1 cellular context compared by ENCODE assay signal in genomic region chr5:177592010-177592834, GRCh38.
TF ChIP-seq lines count a peak whose summit lies in the region.

TMED9 (plus strand) TSS chr5:177592203; CDS start chr5:177592215, 12 bp downstream.

TF ChIP-seq in HepG2, 621 proteins besides CTCF, POLR2A, EP300 and RAD21 (continued from another document and continues in another):
- TF ChIP-seq SKIL (CRISPR knock-in tag; IDR thresholded peaks at IDR 0.05; ENCODE audit: borderline replicate concordance): 0 out of 2 replicates have a peak, but pooled peaks have one; percentile 30
- TF ChIP-seq ZNF484 (CRISPR knock-in tag; IDR thresholded peaks at IDR 0.05; ENCODE audit: borderline replicate concordance, low read depth): 0 out of 2 replicates have a peak, but pooled peaks have one; percentile 21
- 0 out of 2 replicates have a peak, but pooled peaks have one; percentile 53 for TF ChIP-seq ZNF205 (CRISPR knock-in tag; IDR thresholded peaks at IDR 0.05)
- peak; percentile 95 for TF ChIP-seq ARID4A (CRISPR knock-in tag; IDR thresholded peaks at IDR 0.05; ENCODE audit: borderline replicate concordance)
- no peak for TF ChIP-seq ZNF543 (CRISPR knock-in tag; IDR thresholded peaks at IDR 0.05)
- no peak for TF ChIP-seq ZNF550 (CRISPR knock-in tag; IDR thresholded peaks at IDR 0.05; ENCODE audit: borderline replicate concordance)
- 0 out of 2 replicates have a peak, but pooled peaks have one; percentile 30 for TF ChIP-seq PCBP1 (IDR thresholded peaks at IDR 0.05; ENCODE audit: borderline replicate concordance, low read depth, low read length)
- 0 out of 2 replicates have a peak, but pooled peaks have one; percentile 32 for TF ChIP-seq ZNF567 (CRISPR knock-in tag; IDR thresholded peaks at IDR 0.05; ENCODE audit: borderline replicate concordance)
- TF ChIP-seq ZEB1 (IDR thresholded peaks at IDR 0.05; ENCODE audit: insufficient replicate concordance, low read depth): peak; percentile 89
- no peak for TF ChIP-seq GPBP1L1 (CRISPR knock-in tag; IDR thresholded peaks at IDR 0.05)
- no peak for TF ChIP-seq ZNF678 (CRISPR knock-in tag; IDR thresholded peaks at IDR 0.05)
- peak; percentile 84 for TF ChIP-seq UBTF (CRISPR knock-in tag; IDR thresholded peaks at IDR 0.05)
- TF ChIP-seq ZNF740 (CRISPR knock-in tag; IDR thresholded peaks at IDR 0.05): peak; percentile 24; the same call in 1 of the 2 replicates
- no peak for TF ChIP-seq STAG1 (CRISPR knock-in tag; IDR thresholded peaks at IDR 0.05)
- peak; percentile 81 for TF ChIP-seq HDAC1 (CRISPR knock-in tag; IDR thresholded peaks at IDR 0.05)
- TF ChIP-seq ZBTB20 (CRISPR knock-in tag; IDR thresholded peaks at IDR 0.05; ENCODE audit: borderline replicate concordance, low read depth): no peak
- TF ChIP-seq ZFY (CRISPR knock-in tag; IDR thresholded peaks at IDR 0.05): peak; percentile 82
- TF ChIP-seq ZNF710 (CRISPR knock-in tag; IDR thresholded peaks at IDR 0.05; ENCODE audit: borderline replicate concordance): peak; percentile 48; the same call in 1 of the 2 replicates
- TF ChIP-seq ZNF441 (CRISPR knock-in tag; IDR thresholded peaks at IDR 0.05; ENCODE audit: borderline replicate concordance): peak; percentile 29; the same call in 1 of the 2 replicates
- TF ChIP-seq ZNF501 (CRISPR knock-in tag; IDR thresholded peaks at IDR 0.05): peak; percentile 74
- TF ChIP-seq ZNF839 (CRISPR knock-in tag; IDR thresholded peaks at IDR 0.05; ENCODE audit: borderline replicate concordance): peak; percentile 95; the same call in 1 of the 2 replicates
- TF ChIP-seq ETV6 (CRISPR knock-in tag; conservative IDR thresholded peaks at IDR 0.05): peak; percentile 53; the same call in 1 of the 2 replicates
- no peak for TF ChIP-seq CBX2 (IDR thresholded peaks at IDR 0.05; ENCODE audit: low read depth, low read length)
- 0 out of 2 replicates have a peak, but pooled peaks have one; percentile 54 for TF ChIP-seq CBX2 (CRISPR knock-in tag; IDR thresholded peaks at IDR 0.05; ENCODE audit: low read depth)
- peak; percentile 69; the same call in 1 of the 2 replicates for TF ChIP-seq ZSCAN21 (CRISPR knock-in tag; IDR thresholded peaks at IDR 0.05; ENCODE audit: borderline replicate concordance)
- TF ChIP-seq POGK (CRISPR knock-in tag; conservative IDR thresholded peaks at IDR 0.05): peak; percentile 92
- peak; percentile 64 for TF ChIP-seq MXD1 (CRISPR knock-in tag; IDR thresholded peaks at IDR 0.05)
- peak; percentile 53; the same call in 1 of the 2 replicates for TF ChIP-seq ZIK1 (CRISPR knock-in tag; IDR thresholded peaks at IDR 0.05; ENCODE audit: borderline replicate concordance, low read depth)
- no peak for TF ChIP-seq NFATC3 (CRISPR knock-in tag; IDR thresholded peaks at IDR 0.05)
- peak; percentile 86; the same call in 1 of the 2 replicates for TF ChIP-seq DMAP1 (CRISPR knock-in tag; IDR thresholded peaks at IDR 0.05)
- 0 out of 2 replicates have a peak, but pooled peaks have one; percentile 22 for TF ChIP-seq ZNF263 (CRISPR knock-in tag; IDR thresholded peaks at IDR 0.05)
- TF ChIP-seq KLF12 (CRISPR knock-in tag; IDR thresholded peaks at IDR 0.05; ENCODE audit: borderline replicate concordance): 0 out of 2 replicates have a peak, but pooled peaks have one; percentile 36
- 0 out of 2 replicates have a peak, but pooled peaks have one; percentile 27 for TF ChIP-seq SMAD3 (CRISPR knock-in tag; IDR thresholded peaks at IDR 0.05)
- peak; percentile 90 for TF ChIP-seq ARHGAP35 (CRISPR knock-in tag; IDR thresholded peaks at IDR 0.05; ENCODE audit: borderline replicate concordance)
- TF ChIP-seq ZNF784 (CRISPR knock-in tag; IDR thresholded peaks at IDR 0.05; ENCODE audit: borderline replicate concordance): 0 out of 2 replicates have a peak, but pooled peaks have one; percentile 63
- TF ChIP-seq SAP130 (CRISPR knock-in tag; IDR thresholded peaks at IDR 0.05; ENCODE audit: low read depth): peak; percentile 86
- TF ChIP-seq HES4 (CRISPR knock-in tag; IDR thresholded peaks at IDR 0.05; ENCODE audit: borderline replicate concordance): peak; percentile 55; the same call in 1 of the 2 replicates
- TF ChIP-seq ZBTB1 (CRISPR knock-in tag; IDR thresholded peaks at IDR 0.05; ENCODE audit: borderline replicate concordance): 0 out of 2 replicates have a peak, but pooled peaks have one; percentile 28
- TF ChIP-seq BRD4 (CRISPR knock-in tag; IDR thresholded peaks at IDR 0.05): peak; percentile 76
- no peak for TF ChIP-seq ZNF552 (CRISPR knock-in tag; IDR thresholded peaks at IDR 0.05; ENCODE audit: borderline replicate concordance)
